In the genomic region with DNA sequence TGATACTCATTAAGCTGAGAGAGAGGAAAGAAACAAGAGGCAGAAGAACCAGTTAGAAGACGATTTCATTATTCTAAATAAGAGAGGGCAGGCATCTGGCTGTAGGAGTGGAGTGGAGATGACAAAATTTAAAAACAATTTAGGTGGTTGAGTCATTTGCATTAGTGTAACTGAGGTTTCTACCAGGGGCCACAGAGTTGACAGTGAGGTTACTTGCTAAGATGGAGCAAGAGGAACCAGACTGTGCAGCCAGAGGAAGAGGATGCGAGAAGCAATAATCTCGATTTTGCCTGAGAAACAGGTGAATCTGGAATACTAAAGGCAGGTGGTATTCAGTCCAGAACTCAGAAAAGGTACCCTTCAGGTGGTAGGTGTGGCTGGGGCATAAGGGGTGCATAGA, we compare ENCODE assay signal across 17 cellular contexts.
DNase-seq lines count a peak whose midpoint lies in the region; ATAC-seq lines count a peak whose summit lies in the region.
"Had no signal": no experiment of that assay in that cellular context is flagged by ENCODE, and none has a peak within 500 bp of the region (broad histone marks: within the 10 kb centered on the region; RNA-seq: fewer than 3 reads in every experiment).

No MANE protein-coding gene starts in this region.

- H3K27ac Mint-ChIP-seq in activated naive CD4-positive, alpha-beta T cell treated with anti-CD3 and anti-CD28 coated beads, Interleukin-2, amount 50 U/mL, for 24 hours = peak overlapping the region; percentile 79
- no peak overlapping the region for H3K27ac Mint-ChIP-seq in activated naive CD4-positive, alpha-beta T cell treated with anti-CD3 and anti-CD28 coated beads, Interleukin-2, amount 10 ng/mL, durations not matched to agents 7 days and 5 days
- no peak overlapping the region for H3K27ac Mint-ChIP-seq in activated T-helper 17 cell treated with anti-CD3 and anti-CD28 coated beads, Interleukin-2, amount 50 U/mL, for 72 hours
- H3K27ac Mint-ChIP-seq in stimulated activated naive CD8-positive, alpha-beta T cell treated with anti-CD3 and anti-CD28 coated beads, Interleukin-15, Interleukin-2, amounts not matched to agents 100 ng/mL and 50 ng/mL, for 24 hours = peak overlapping the region; percentile 74
- H3K27ac Mint-ChIP-seq: CD4-positive, alpha-beta T cell had no signal

- peaks cover 4% of the 10 kb centered on the region for H3K36me3 Mint-ChIP-seq in activated naive CD4-positive, alpha-beta T cell treated with anti-CD3 and anti-CD28 coated beads, Interleukin-2, amount 50 U/mL, for 24 hours
- no peaks in the 10 kb centered on the region for H3K36me3 Mint-ChIP-seq in activated naive CD4-positive, alpha-beta T cell treated with anti-CD3 and anti-CD28 coated beads, Interleukin-2, amount 10 ng/mL, durations not matched to agents 7 days and 5 days
- H3K36me3 Mint-ChIP-seq in activated T-helper 17 cell treated with anti-CD3 and anti-CD28 coated beads, Interleukin-2, amount 50 U/mL, for 72 hours (ENCODE audit: low read depth) = no peaks in the 10 kb centered on the region
- peaks cover 52% of the 10 kb centered on the region for H3K36me3 Mint-ChIP-seq in stimulated activated naive CD8-positive, alpha-beta T cell treated with anti-CD3 and anti-CD28 coated beads, Interleukin-15, Interleukin-2, amounts not matched to agents 100 ng/mL and 50 ng/mL, for 24 hours (ENCODE audit: low read depth)

- peaks cover 52% of the 10 kb centered on the region for H3K4me1 Mint-ChIP-seq in activated naive CD4-positive, alpha-beta T cell treated with anti-CD3 and anti-CD28 coated beads, Interleukin-2, amount 50 U/mL, for 24 hours
- peaks cover 2% of the 10 kb centered on the region for H3K4me1 Mint-ChIP-seq in activated naive CD4-positive, alpha-beta T cell treated with anti-CD3 and anti-CD28 coated beads, Interleukin-2, amount 10 ng/mL, durations not matched to agents 7 days and 5 days
- no peaks in the 10 kb centered on the region for H3K4me1 Mint-ChIP-seq in activated T-helper 17 cell treated with anti-CD3 and anti-CD28 coated beads, Interleukin-2, amount 50 U/mL, for 72 hours
- peaks cover 80% of the 10 kb centered on the region for H3K4me1 Mint-ChIP-seq in stimulated activated naive CD8-positive, alpha-beta T cell treated with anti-CD3 and anti-CD28 coated beads, Interleukin-15, Interleukin-2, amounts not matched to agents 100 ng/mL and 50 ng/mL, for 24 hours (ENCODE audit: low read depth)

- H3K4me3 Mint-ChIP-seq in activated naive CD4-positive, alpha-beta T cell treated with anti-CD3 and anti-CD28 coated beads, Interleukin-2, amount 50 U/mL, for 24 hours = no peak overlapping the region
- H3K4me3 Mint-ChIP-seq in activated naive CD4-positive, alpha-beta T cell treated with anti-CD3 and anti-CD28 coated beads, Interleukin-2, amount 10 ng/mL, durations not matched to agents 7 days and 5 days = no peak overlapping the region
- H3K4me3 Mint-ChIP-seq in activated T-helper 17 cell treated with anti-CD3 and anti-CD28 coated beads, Interleukin-2, amount 50 U/mL, for 72 hours = no peak overlapping the region
- H3K4me3 Mint-ChIP-seq in stimulated activated naive CD8-positive, alpha-beta T cell treated with anti-CD3 and anti-CD28 coated beads, Interleukin-15, Interleukin-2, amounts not matched to agents 100 ng/mL and 50 ng/mL, for 24 hours = peak overlapping the region; percentile 37
- H3K4me3 Mint-ChIP-seq: CD4-positive, alpha-beta T cell had no signal

- no peak for DNase-seq in activated naive CD4-positive, alpha-beta T cell treated with anti-CD3 and anti-CD28 coated beads, Interleukin-2, amount 10 ng/mL, durations not matched to agents 7 days and 5 days
- DNase-seq in occipital lobe (lab: John Stamatoyannopoulos, UW) = no peak
- DNase-seq: CD4-positive, alpha-beta T cell; COR-L47; DMS79; Kasumi-1; NCI-H1417; NCI-H1694 treated with DMSO at 0.1 percent for 48 hours; NCI-H2081 treated with DMSO at 0.1 percent for 48 hours; NCI-H2171 treated with DMSO at 0.1 percent for 48 hours; NCI-H524 treated with DMSO at 0.1 percent for 48 hours; Right ventricle myocardium superior had no signal

- CTCF ChIA-PET in activated naive CD4-positive, alpha-beta T cell treated with anti-CD3 and anti-CD28 coated beads, Interleukin-2, amount 10 ng/mL, durations not matched to agents 7 days and 5 days (lab: Charles Lee) = no interaction called here

- no peaks in the 10 kb centered on the region for H3K27me3 Mint-ChIP-seq in activated naive CD4-positive, alpha-beta T cell treated with anti-CD3 and anti-CD28 coated beads, Interleukin-2, amount 50 U/mL, for 24 hours
- H3K27me3 Mint-ChIP-seq in activated naive CD4-positive, alpha-beta T cell treated with anti-CD3 and anti-CD28 coated beads, Interleukin-2, amount 10 ng/mL, durations not matched to agents 7 days and 5 days = no peaks in the 10 kb centered on the region
- no peaks in the 10 kb centered on the region for H3K27me3 Mint-ChIP-seq in activated T-helper 17 cell treated with anti-CD3 and anti-CD28 coated beads, Interleukin-2, amount 50 U/mL, for 72 hours
- no peaks in the 10 kb centered on the region for H3K27me3 Mint-ChIP-seq in stimulated activated naive CD8-positive, alpha-beta T cell treated with anti-CD3 and anti-CD28 coated beads, Interleukin-15, Interleukin-2, amounts not matched to agents 100 ng/mL and 50 ng/mL, for 24 hours
- H3K27me3 Mint-ChIP-seq: CD4-positive, alpha-beta T cell had no signal

- ATAC-seq in GM18868 (IDR thresholded peaks at IDR 0.05; ENCODE audit: unreplicated experiment) = peak; percentile 63
- peak; percentile 68 for ATAC-seq in activated T-helper 17 cell treated with anti-CD3 and anti-CD28 coated beads, Interleukin-2, amount 50 U/mL, for 72 hours (replicated peaks)
- ATAC-seq in HG03469 (IDR thresholded peaks at IDR 0.05; ENCODE audit: unreplicated experiment) = no peak

- peaks cover 4% of the 10 kb centered on the region for H3K9me3 Mint-ChIP-seq in activated naive CD4-positive, alpha-beta T cell treated with anti-CD3 and anti-CD28 coated beads, Interleukin-2, amount 50 U/mL, for 24 hours
- peaks cover 3% of the 10 kb centered on the region for H3K9me3 Mint-ChIP-seq in activated naive CD4-positive, alpha-beta T cell treated with anti-CD3 and anti-CD28 coated beads, Interleukin-2, amount 10 ng/mL, durations not matched to agents 7 days and 5 days
- peaks cover 6% of the 10 kb centered on the region for H3K9me3 Mint-ChIP-seq in activated T-helper 17 cell treated with anti-CD3 and anti-CD28 coated beads, Interleukin-2, amount 50 U/mL, for 72 hours
- H3K9me3 Mint-ChIP-seq in stimulated activated naive CD8-positive, alpha-beta T cell treated with anti-CD3 and anti-CD28 coated beads, Interleukin-15, Interleukin-2, amounts not matched to agents 100 ng/mL and 50 ng/mL, for 24 hours = peaks cover 3% of the 10 kb centered on the region

Comparison
In these comparisons a context has a peak if more than half of its experiments do, and no peak if none do; other contexts are left out.
1. H3K27ac Mint-ChIP-seq: peak in activated naive CD4-positive, alpha-beta T cell treated with anti-CD3 and anti-CD28 coated beads, Interleukin-2, amount 50 U/mL, for 24 hours (single experiment) and stimulated activated naive CD8-positive, alpha-beta T cell treated with anti-CD3 and anti-CD28 coated beads, Interleukin-15, Interleukin-2, amounts not matched to agents 100 ng/mL and 50 ng/mL, for 24 hours (single experiment); none in activated naive CD4-positive, alpha-beta T cell treated with anti-CD3 and anti-CD28 coated beads, Interleukin-2, amount 10 ng/mL, durations not matched to agents 7 days and 5 days (single experiment) and activated T-helper 17 cell treated with anti-CD3 and anti-CD28 coated beads, Interleukin-2, amount 50 U/mL, for 72 hours (single experiment).